In the genomic region with DNA sequence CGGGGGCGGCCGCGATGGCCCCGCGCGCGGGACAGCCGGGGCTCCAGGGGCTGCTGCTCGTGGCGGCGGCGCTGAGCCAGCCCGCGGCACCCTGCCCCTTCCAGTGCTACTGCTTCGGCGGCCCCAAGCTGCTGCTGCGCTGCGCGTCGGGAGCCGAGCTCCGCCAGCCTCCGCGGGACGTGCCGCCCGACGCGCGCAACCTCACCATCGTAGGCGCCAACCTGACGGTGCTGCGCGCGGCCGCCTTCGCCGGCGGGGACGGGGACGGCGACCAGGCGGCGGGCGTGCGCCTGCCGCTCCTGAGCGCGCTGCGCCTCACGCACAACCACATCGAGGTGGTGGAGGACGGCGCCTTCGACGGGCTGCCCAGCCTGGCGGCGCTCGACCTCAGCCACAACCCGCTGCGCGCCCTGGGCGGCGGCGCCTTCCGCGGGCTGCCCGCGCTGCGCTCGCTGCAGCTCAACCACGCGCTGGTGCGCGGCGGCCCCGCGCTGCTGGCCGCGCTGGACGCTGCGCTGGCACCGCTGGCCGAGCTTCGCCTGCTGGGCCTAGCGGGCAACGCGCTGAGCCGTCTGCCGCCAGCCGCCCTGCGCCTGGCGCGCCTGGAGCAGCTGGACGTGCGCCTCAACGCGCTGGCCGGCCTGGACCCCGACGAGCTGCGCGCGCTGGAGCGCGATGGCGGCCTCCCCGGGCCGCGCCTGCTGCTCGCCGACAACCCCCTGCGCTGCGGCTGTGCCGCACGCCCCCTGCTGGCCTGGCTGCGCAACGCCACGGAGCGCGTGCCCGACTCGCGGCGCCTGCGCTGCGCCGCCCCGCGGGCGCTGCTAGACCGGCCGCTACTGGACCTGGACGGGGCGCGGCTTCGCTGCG, we compare ENCODE assay signal across 8 cellular contexts. TPM values are rescaled to one million over a fixed set of nuclear protein-coding genes. Genes with fewer than 3 reads are reported as not detected.
DNase-seq lines count a peak whose midpoint lies in the region; ATAC-seq, FAIRE-seq and TF ChIP-seq lines count a peak whose summit lies in the region.

No MANE protein-coding gene starts in this region.

- peak; percentile 71 for DNase-seq in DMS153 treated with DMSO at 0.1 percent for 48 hours (lab: John Stamatoyannopoulos, UW; ENCODE audit: unreplicated experiment)
- DNase-seq in KBM-7: peak; percentile 89
- peak; percentile 61 for DNase-seq in SJSA1 (ENCODE audit: low read depth in 1 of 2, low spot score in 2 of 2)
- DNase-seq in activated naive CD4-positive, alpha-beta T cell treated with anti-CD3 and anti-CD28 coated beads, Interleukin-2, amount 50 U/mL, for 16 hours: peak; percentile 88
- DNase-seq in head of caudate nucleus: peak; percentile 22 to 91 (median 80)
- peak; percentile 77 to 99 (median 91) for DNase-seq in pancreas

- TF ChIP-seq CTCF in pancreas (IDR thresholded peaks at IDR 0.05): peak; percentile 79 to 86 (median 82)

- intact Hi-C loops in head of caudate nucleus (cut with DNase I) (no loop called here), pancreas (cut with DNase I) (loop anchor here in 1 of 3 donors (10.0 kb wide), 2 partner anchors 216 to 306 kb away; no protein-coding TSS in a partner anchor)

- no peaks in the 10 kb centered on the region for H3K36me3 ChIP-seq in SJSA1
- no peaks in the 10 kb centered on the region for H3K36me3 ChIP-seq in pancreas
- no peaks in the 10 kb centered on the region for H3K36me3 ChIP-seq in thymus (ENCODE audit: control insufficient read depth, insufficient read depth)

- H3K4me1 ChIP-seq in SJSA1 (replicated peaks): peaks cover 16% of the 10 kb centered on the region
- peaks cover 0 to 1% (median 0%) of the 10 kb centered on the region in 3 donors for H3K4me1 ChIP-seq in pancreas
- H3K4me1 ChIP-seq in thymus (ENCODE audit: control insufficient read depth, insufficient read depth, low read length): peaks cover 8% of the 10 kb centered on the region

- 1 to 2% methylated on average over 109 to 140 of the region's 140 CpGs for WGBS in pancreas, 2 donors
- 1% methylated on average over 140 of the region's 140 CpGs for WGBS in thymus

- in situ Hi-C loops in KBM-7 (cut with MboI; ENCODE audit: low pct_unique_long_range_greater_than_20kb, low sequenced_read_pairs): no loop called here

- no peaks in the 10 kb centered on the region for H3K9me3 ChIP-seq in SJSA1 (replicated peaks)
- no peaks in the 10 kb centered on the region for H3K9me3 ChIP-seq in pancreas
- H3K9me3 ChIP-seq in thymus (ENCODE audit: control insufficient read depth): no peaks in the 10 kb centered on the region

- peak; percentile 92 for ATAC-seq in GM21619 (IDR thresholded peaks at IDR 0.05; ENCODE audit: unreplicated experiment)
- ATAC-seq in pancreas: peak; percentile 91 to 98 (median 96)

- no peak overlapping the region for H3K27ac ChIP-seq in SJSA1
- H3K27ac ChIP-seq in pancreas: no peak overlapping the region
- H3K27ac ChIP-seq in thymus (ENCODE audit: low read depth): no peak overlapping the region

- peaks cover 15% of the 10 kb centered on the region for H3K27me3 ChIP-seq in SJSA1 (replicated peaks)
- H3K27me3 ChIP-seq in pancreas: peaks cover 0 to 4% (median 0%) of the 10 kb centered on the region in 4 donors
- H3K27me3 ChIP-seq in thymus (ENCODE audit: control insufficient read depth, insufficient read depth): peaks cover 38% of the 10 kb centered on the region

- H3K4me3 ChIP-seq in SJSA1: peak overlapping the region; percentile 31
- H3K4me3 ChIP-seq in pancreas: peak overlapping the region in 3 of 4 donors; percentile 10 to 46 (median 32)
- peak overlapping the region; percentile 54 for H3K4me3 ChIP-seq in thymus (ENCODE audit: low read length)

- no peak for FAIRE-seq in pancreas (lab: Jason Lieb, UNC)

RNA-seq across cellular contexts. Expression of gene TPBGL, which starts 0.7 kb away (rescaled TPM):
- not detected in 2 replicates for total RNA-seq in SJSA1 (2014; rRNA removed; shearing (Covaris generic))
- under 1 TPM in 5 of 6 donors, not detected in 1; 0.08 to 0.28 (median 0.12) TPM for total RNA-seq in pancreas
- polyA plus RNA-seq in pancreas: under 1 TPM; 0.04 to 0.07 TPM
- 0.23 TPM for polyA plus RNA-seq in thymus
